9 cellular contexts compared by ENCODE assay signal in genomic region chr4:92305148-92305877, GRCh38. TPM values are rescaled to one million over a fixed set of nuclear protein-coding genes. Genes with fewer than 3 reads are reported as not detected.
DNase-seq lines count a peak whose midpoint lies in the region; ATAC-seq and TF ChIP-seq lines count a peak whose summit lies in the region.
"Had no signal": no experiment of that assay in that cellular context is flagged by ENCODE, and none has a peak within 500 bp of the region (broad histone marks: within the 10 kb centered on the region; RNA-seq: fewer than 3 reads in every experiment).

No MANE protein-coding gene starts in this region.

- H3K27me3 Mint-ChIP-seq in activated CD4-positive, alpha-beta T cell treated with anti-CD3 and anti-CD28 coated beads, Interleukin-2, amount 10 ng/mL, durations not matched to agents 7 days and 5 days = peaks cover 32% of the 10 kb centered on the region

- H3K9ac ChIP-seq in ES-I3 (ENCODE audit: low read depth, low read length) = peak overlapping the region; percentile 92
- peak overlapping the region; percentile 64 for H3K9ac ChIP-seq in iPS-18a (ENCODE audit: low read length)
- H3K9ac ChIP-seq in skeletal muscle satellite cell (ENCODE audit: low read depth, low read length) = no peak overlapping the region

- H3K4me3 ChIP-seq in body of pancreas (no peak overlapping the region), iPS-18a (ENCODE audit: low read length) (peak overlapping the region; percentile 86), skeletal muscle satellite cell (ENCODE audit: low read length) (peak overlapping the region; percentile 60)

- 0 to 1% methylated on average over 17 to 67 of the region's 68 CpGs for WGBS in body of pancreas, 2 donors

- H3K4me3 Mint-ChIP-seq in activated CD4-positive, alpha-beta T cell treated with anti-CD3 and anti-CD28 coated beads, Interleukin-2, amount 10 ng/mL, durations not matched to agents 7 days and 5 days = no peak overlapping the region

- peaks cover 6% of the 10 kb centered on the region for H3K4me1 Mint-ChIP-seq in activated CD4-positive, alpha-beta T cell treated with anti-CD3 and anti-CD28 coated beads, Interleukin-2, amount 10 ng/mL, durations not matched to agents 7 days and 5 days

- DNase-seq in NCI-H1694 treated with DMSO at 0.1 percent for 48 hours (lab: John Stamatoyannopoulos, UW) (peak; percentile 39), body of pancreas (peak; percentile 32 to 66 (median 44))
- DNase-seq in activated CD4-positive, alpha-beta T cell treated with anti-CD3 and anti-CD28 coated beads, Interleukin-2, amount 10 ng/mL, durations not matched to agents 7 days and 5 days = no peak
- DNase-seq in stimulated activated CD4-positive, alpha-beta T cell treated with anti-CD3 and anti-CD28 coated beads, Interleukin-12 subunit alpha, Interleukin-12 subunit beta, amount 100 ng/mL, for 4 hours = no peak
- DNase-seq: naive B cell had no signal

- H3K4me1 ChIP-seq in ES-I3 (ENCODE audit: insufficient read depth, low read length) (peaks cover 24% of the 10 kb centered on the region), body of pancreas (peaks cover 28% of the 10 kb centered on the region), iPS-18a (ENCODE audit: control insufficient read depth, low read depth, low read length) (peaks cover 38% of the 10 kb centered on the region), skeletal muscle satellite cell (ENCODE audit: control insufficient read depth, insufficient read depth, low read length) (peaks cover 18% of the 10 kb centered on the region)

- POLR2A ChIA-PET in activated CD4-positive, alpha-beta T cell treated with anti-CD3 and anti-CD28 coated beads, Interleukin-2, amount 10 ng/mL, durations not matched to agents 7 days and 5 days (lab: Charles Lee) = no interaction called here

- H3K27me3 ChIP-seq in body of pancreas = peaks cover 2 to 8% of the 10 kb centered on the region in 2 donors
- H3K27me3 ChIP-seq in iPS-18a (ENCODE audit: control insufficient read depth, insufficient read depth, low read length) = no peaks in the 10 kb centered on the region
- H3K27me3 ChIP-seq in skeletal muscle satellite cell (ENCODE audit: control insufficient read depth, insufficient read depth, low read length) = peaks cover 80% of the 10 kb centered on the region

- H3K36me3 Mint-ChIP-seq in activated CD4-positive, alpha-beta T cell treated with anti-CD3 and anti-CD28 coated beads, Interleukin-2, amount 10 ng/mL, durations not matched to agents 7 days and 5 days (ENCODE audit: low read depth) = no peaks in the 10 kb centered on the region
- H3K36me3 Mint-ChIP-seq: naive B cell had no signal

- no peak for TF ChIP-seq CTCF in body of pancreas (IDR thresholded peaks at IDR 0.05)

- H3K36me3 ChIP-seq in ES-I3 (ENCODE audit: insufficient read depth, low read length) (no peaks in the 10 kb centered on the region), body of pancreas (replicated peaks in 1 of 2; ENCODE audit: insufficient read depth in 1 of 2, low read depth in 2 of 2) (no peaks in the 10 kb centered on the region), iPS-18a (ENCODE audit: control insufficient read depth, low read depth, low read length) (no peaks in the 10 kb centered on the region), skeletal muscle satellite cell (ENCODE audit: insufficient read depth, low read length) (no peaks in the 10 kb centered on the region)

- no peak overlapping the region for H3K27ac Mint-ChIP-seq in activated CD4-positive, alpha-beta T cell treated with anti-CD3 and anti-CD28 coated beads, Interleukin-2, amount 10 ng/mL, durations not matched to agents 7 days and 5 days
- H3K27ac Mint-ChIP-seq: naive B cell had no signal

- ATAC-seq in body of pancreas (peak; percentile 71), HG03175 (IDR thresholded peaks at IDR 0.05; ENCODE audit: unreplicated experiment) (no peak)

- peak overlapping the region; percentile 81 for H3K4me2 ChIP-seq in skeletal muscle satellite cell (ENCODE audit: low read length)

- intact Hi-C loops in body of pancreas (cut with DNase I) = no loop called here

- H3K9me3 ChIP-seq in ES-I3 (ENCODE audit: control insufficient read depth, insufficient read depth, low read length) (no peaks in the 10 kb centered on the region), body of pancreas (no peaks in the 10 kb centered on the region), iPS-18a (ENCODE audit: control insufficient read depth, low read depth, low read length) (no peaks in the 10 kb centered on the region), skeletal muscle satellite cell (replicated peaks; ENCODE audit: low read length) (no peaks in the 10 kb centered on the region)

- no peaks in the 10 kb centered on the region for H3K9me3 Mint-ChIP-seq in activated CD4-positive, alpha-beta T cell treated with anti-CD3 and anti-CD28 coated beads, Interleukin-2, amount 10 ng/mL, durations not matched to agents 7 days and 5 days

- CTCF ChIA-PET in activated CD4-positive, alpha-beta T cell treated with anti-CD3 and anti-CD28 coated beads, Interleukin-2, amount 10 ng/mL, durations not matched to agents 7 days and 5 days (lab: Charles Lee) = no interaction called here

- H3K27ac ChIP-seq in body of pancreas (no peak overlapping the region), iPS-18a (ENCODE audit: low read length) (peak overlapping the region; percentile 43)

- peak in 1 of 3 donors; percentile 10 for TF ChIP-seq POLR2A in body of pancreas (IDR thresholded peaks at IDR 0.05)

RNA-seq across cellular contexts. Expression of gene GRID2, which starts 1.5 kb away (rescaled TPM):
- total RNA-seq in body of pancreas = not detected
- total RNA-seq in skeletal muscle satellite cell (2012; rRNA removed) = not detected in 2 replicates
- total RNA-seq in activated CD4-positive, alpha-beta T cell treated with anti-CD3 and anti-CD28 coated beads, Interleukin-2, amount 10 ng/mL, durations not matched to agents 7 days and 5 days = not detected

Comparison
In these comparisons a context has a peak if more than half of its experiments do, and no peak if none do; other contexts are left out.
1. DNase-seq: peak in NCI-H1694 treated with DMSO at 0.1 percent for 48 hours (single experiment) and body of pancreas (4 of 4); none in activated CD4-positive, alpha-beta T cell treated with anti-CD3 and anti-CD28 coated beads, Interleukin-2, amount 10 ng/mL, durations not matched to agents 7 days and 5 days (single experiment) and stimulated activated CD4-positive, alpha-beta T cell treated with anti-CD3 and anti-CD28 coated beads, Interleukin-12 subunit alpha, Interleukin-12 subunit beta, amount 100 ng/mL, for 4 hours (single experiment).
2. H3K4me3 ChIP-seq: peak in iPS-18a (single experiment) and skeletal muscle satellite cell (single experiment); none in body of pancreas (0 of 2).